In the genomic region with DNA sequence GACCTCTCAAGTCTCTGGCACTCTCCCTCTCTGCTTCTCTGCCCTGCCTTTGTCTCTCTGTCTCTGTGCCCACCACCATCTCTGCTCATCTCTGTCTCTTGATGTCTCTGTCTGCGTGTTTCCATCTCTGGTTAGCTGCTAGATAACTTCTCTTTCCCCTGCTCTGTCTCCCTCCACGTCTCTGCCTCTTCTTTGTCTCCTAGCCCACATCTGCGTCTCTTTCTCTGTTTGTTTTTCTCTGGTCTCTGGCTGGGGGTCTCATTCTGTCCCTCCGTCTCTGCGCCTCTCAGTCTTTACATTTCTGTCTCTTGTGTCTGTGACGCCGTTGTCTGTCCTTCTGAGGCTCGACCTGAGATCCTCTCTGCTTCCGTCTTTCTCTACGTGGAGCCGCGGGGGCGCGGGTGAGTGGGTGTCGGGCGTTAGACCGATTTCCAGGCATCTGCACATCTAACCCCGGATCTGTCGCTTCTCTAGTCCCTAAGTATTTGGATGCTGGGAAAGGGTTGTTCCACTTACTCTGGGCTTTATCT, we compare ENCODE assay signal across 8 cellular contexts. TPM values are rescaled to one million over a fixed set of nuclear protein-coding genes. Genes with fewer than 3 reads are reported as not detected.
DNase-seq lines count a peak whose midpoint lies in the region; ATAC-seq and TF ChIP-seq lines count a peak whose summit lies in the region.

No MANE protein-coding gene starts in this region.

- DNase-seq in CD14-positive monocyte (ENCODE audit: low spot score), result no peak
- peak; percentile 17 for DNase-seq in activated gamma-delta T cell (lab: John Stamatoyannopoulos, UW)
- no peak for DNase-seq in GM13977 (ENCODE audit: low spot score)
- no peak for DNase-seq in COR-L47 (lab: John Stamatoyannopoulos, UW)

- TF ChIP-seq CTCF in CD14-positive monocyte (IDR thresholded peaks at IDR 0.05) (no peak), GM13977 (IDR thresholded peaks at IDR 0.05; ENCODE audit: extremely low read depth, insufficient read depth, missing control alignments) (no peak)

- peaks cover 43% of the 10 kb centered on the region for H3K4me1 Mint-ChIP-seq in CD14-positive monocyte
- H3K4me1 Mint-ChIP-seq in stimulated activated naive CD8-positive, alpha-beta T cell treated with anti-CD3 and anti-CD28 coated beads, Interleukin-15, Interleukin-2, amounts not matched to agents 100 ng/mL and 50 ng/mL, for 24 hours (ENCODE audit: low read depth), result peaks cover 36% of the 10 kb centered on the region

- peaks cover 0 to 34% (median 13%) of the 10 kb centered on the region in 7 donors for H3K9me3 Mint-ChIP-seq in CD14-positive monocyte
- H3K9me3 Mint-ChIP-seq in stimulated activated naive CD8-positive, alpha-beta T cell treated with anti-CD3 and anti-CD28 coated beads, Interleukin-15, Interleukin-2, amounts not matched to agents 100 ng/mL and 50 ng/mL, for 24 hours, result no peaks in the 10 kb centered on the region

- peaks cover 8 to 12% of the 10 kb centered on the region in 2 donors for H3K36me3 Mint-ChIP-seq in CD14-positive monocyte
- no peaks in the 10 kb centered on the region for H3K36me3 Mint-ChIP-seq in stimulated activated naive CD8-positive, alpha-beta T cell treated with anti-CD3 and anti-CD28 coated beads, Interleukin-15, Interleukin-2, amounts not matched to agents 100 ng/mL and 50 ng/mL, for 24 hours (ENCODE audit: low read depth)

- H3K27me3 Mint-ChIP-seq in CD14-positive monocyte (ENCODE audit: low read depth in 3 of 3), result peaks cover 64 to 74% (median 74%) of the 10 kb centered on the region in 3 donors
- peaks cover 13% of the 10 kb centered on the region for H3K27me3 Mint-ChIP-seq in stimulated activated naive CD8-positive, alpha-beta T cell treated with anti-CD3 and anti-CD28 coated beads, Interleukin-15, Interleukin-2, amounts not matched to agents 100 ng/mL and 50 ng/mL, for 24 hours

- peak overlapping the region; percentile 49 for H3K4me3 ChIP-seq in iPS-18c (ENCODE audit: insufficient read depth, low read depth, low read length)

- intact Hi-C loops in CD14-positive monocyte (cut with micrococcal nuclease), result no loop called here

- in situ Hi-C loops in GM13977 (cut with MboI; ENCODE audit: low pct_unique_long_range_greater_than_20kb, low sequenced_read_pairs, unreplicated experiment), result no loop called here

- no peaks in the 10 kb centered on the region for H3K9me3 ChIP-seq in iPS-18c (ENCODE audit: control insufficient read depth, insufficient read depth, low read length)

- peak overlapping the region in 4 of 7 donors; percentile 10 to 84 (median 60) for H3K27ac Mint-ChIP-seq in CD14-positive monocyte
- H3K27ac Mint-ChIP-seq in stimulated activated naive CD8-positive, alpha-beta T cell treated with anti-CD3 and anti-CD28 coated beads, Interleukin-15, Interleukin-2, amounts not matched to agents 100 ng/mL and 50 ng/mL, for 24 hours, result peak overlapping the region; percentile 89

- peak overlapping the region; percentile 67 to 89 for H3K4me3 Mint-ChIP-seq in CD14-positive monocyte
- H3K4me3 Mint-ChIP-seq in stimulated activated naive CD8-positive, alpha-beta T cell treated with anti-CD3 and anti-CD28 coated beads, Interleukin-15, Interleukin-2, amounts not matched to agents 100 ng/mL and 50 ng/mL, for 24 hours, result peak overlapping the region; percentile 85

- ATAC-seq in HG03354 (IDR thresholded peaks at IDR 0.05; ENCODE audit: poor library complexity, severe bottlenecking, unreplicated experiment), result peak; percentile 8
- ATAC-seq in HG03520 (IDR thresholded peaks at IDR 0.05; ENCODE audit: unreplicated experiment), result no peak

RNA-seq across cellular contexts. Expression of gene GIPR, which starts 0.4 kb away (rescaled TPM):
- not detected for polyA plus RNA-seq in CD14-positive monocyte

RNA-seq across cellular contexts. Expression of gene SNRPD2, which starts 23.3 kb away (rescaled TPM):
- polyA plus RNA-seq in CD14-positive monocyte, result 100 to 1,000 TPM; 491 to 516 TPM

RNA-seq across cellular contexts. Expression of gene QPCTL, which starts 24.1 kb away (rescaled TPM):
- polyA plus RNA-seq in CD14-positive monocyte, result under 1 TPM; 0.46 to 0.90 TPM

RNA-seq across cellular contexts. Expression of gene EML2, which starts 29.2 kb away (rescaled TPM):
- 10 to 100 TPM; 10.3 to 11.9 TPM for polyA plus RNA-seq in CD14-positive monocyte
